In genomic region chr22:22357024-22357868, GRCh38 we compare ENCODE assay signal across 8 cellular contexts.
DNase-seq lines count a peak whose midpoint lies in the region; ATAC-seq, FAIRE-seq and TF ChIP-seq lines count a peak whose summit lies in the region.

No MANE protein-coding gene starts in this region.

- H3K27ac ChIP-seq in WERI-Rb-1 = no peak overlapping the region

- H3K27me3 ChIP-seq in WERI-Rb-1 (ENCODE audit: insufficient read depth, low read depth, severe bottlenecking) (no peaks in the 10 kb centered on the region), bronchial epithelial cell (ENCODE audit: control insufficient read depth, insufficient read depth, low read length) (peaks cover 6% of the 10 kb centered on the region)

- H3K4me3 ChIP-seq in WERI-Rb-1 (ENCODE audit: low read depth, low read length) (peak overlapping the region; percentile 29), bronchial epithelial cell (ENCODE audit: low read depth, low read length) (no peak overlapping the region)

- H3K36me3 ChIP-seq in WERI-Rb-1 = no peaks in the 10 kb centered on the region
- no peaks in the 10 kb centered on the region for H3K36me3 ChIP-seq in bronchial epithelial cell (ENCODE audit: control insufficient read depth, insufficient read depth, low read length)

- H3K9me3 ChIP-seq in WERI-Rb-1 (ENCODE audit: severe bottlenecking) = no peaks in the 10 kb centered on the region

- TF ChIP-seq CTCF in WERI-Rb-1 (IDR thresholded peaks at IDR 0.05; ENCODE audit: low read depth, low read length) (peak; percentile 85), bronchial epithelial cell (IDR thresholded peaks at IDR 0.05; ENCODE audit: insufficient read depth, low read length, severe bottlenecking) (peak; percentile 90)

- TF ChIP-seq POLR2A in GM12891 (IDR thresholded peaks at IDR 0.05; ENCODE audit: low read depth, low read length) = no peak

- ATAC-seq in HG03066 (IDR thresholded peaks at IDR 0.05; ENCODE audit: low read depth, unreplicated experiment) (peak; percentile 86), HG03520 (IDR thresholded peaks at IDR 0.05; ENCODE audit: unreplicated experiment) (no peak)

- DNase-seq in GM12891 (ENCODE audit: insufficient read length, low spot score) (peak; percentile 78), NCI-H2171 (lab: John Stamatoyannopoulos, UW) (peak; percentile 68), WERI-Rb-1 (peak; percentile 96), bronchial epithelial cell (ENCODE audit: low read depth) (peak; percentile 60), kidney glomerular epithelial cell (lab: John Stamatoyannopoulos, UW) (peak; percentile 81)
- DNase-seq in stimulated activated CD4-positive, alpha-beta T cell treated with anti-CD3 and anti-CD28 coated beads, Interleukin-4, amount 100 ng/mL, for 24 hours = peak; percentile 80

- FAIRE-seq in GM12891 (lab: Jason Lieb, UNC) = peak; percentile 96
- FAIRE-seq in bronchial epithelial cell (lab: Jason Lieb, UNC) = peak; percentile 28

TF ChIP-seq in GM12891, 5 proteins besides CTCF, POLR2A, EP300 and RAD21:
- TF ChIP-seq TAF1 (IDR thresholded peaks at IDR 0.05; ENCODE audit: low read depth, low read length) = no peak
- no peak for TF ChIP-seq POLR2AphosphoS5 (IDR thresholded peaks at IDR 0.05; ENCODE audit: low read depth, low read length)
- peak; percentile 72 for TF ChIP-seq PAX5 (IDR thresholded peaks at IDR 0.05; ENCODE audit: insufficient read depth, low read length, severe bottlenecking)
